In the genomic region with DNA sequence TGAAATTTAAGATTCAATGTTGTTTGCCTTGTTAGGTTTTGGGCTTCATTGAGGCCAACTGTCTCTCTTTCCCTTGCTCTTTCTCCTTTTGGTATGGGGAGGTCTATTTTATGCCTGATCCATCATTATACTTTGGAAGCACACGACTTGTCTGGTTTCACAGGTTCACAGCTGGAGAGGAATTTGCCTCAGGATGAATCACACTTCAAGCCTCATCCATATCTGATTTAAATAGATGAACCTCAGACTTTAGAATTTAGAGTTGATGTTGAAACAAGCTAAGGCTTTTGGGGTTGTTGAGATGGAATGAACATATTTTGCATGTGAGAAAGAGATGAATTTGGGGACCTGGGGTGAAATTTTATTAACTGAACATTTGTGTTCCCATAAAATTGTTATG, we compare ENCODE assay signal across 22 cellular contexts.
DNase-seq lines count a peak whose midpoint lies in the region; ATAC-seq, FAIRE-seq and TF ChIP-seq lines count a peak whose summit lies in the region.
"Had no signal": no experiment of that assay in that cellular context is flagged by ENCODE, and none has a peak within 500 bp of the region (broad histone marks: within the 10 kb centered on the region; RNA-seq: fewer than 3 reads in every experiment).

No MANE protein-coding gene starts in this region.

- H3K27me3 Mint-ChIP-seq in MCF 10A (ENCODE audit: insufficient read depth, unreplicated experiment) (no peaks in the 10 kb centered on the region), astrocyte (ENCODE audit: low read depth, unreplicated experiment) (no peaks in the 10 kb centered on the region), mesothelial cell of epicardium (ENCODE audit: low read depth) (no peaks in the 10 kb centered on the region)
- H3K27me3 Mint-ChIP-seq: activated naive CD8-positive, alpha-beta T cell treated with anti-CD3 and anti-CD28 coated beads, Interleukin-2, amount 10 ng/mL, durations not matched to agents 7 days and 5 days had no signal

- H3K36me3 ChIP-seq in breast epithelium (no peaks in the 10 kb centered on the region), astrocyte (ENCODE audit: insufficient read depth, low read length) (no peaks in the 10 kb centered on the region), kidney (ENCODE audit: control insufficient read depth in 1 of 2, insufficient read depth in 2 of 2, low read length in 2 of 2) (no peaks in the 10 kb centered on the region)
- H3K36me3 ChIP-seq: cardiac muscle cell, esophagus muscularis mucosa, neutrophil, transverse colon had no signal

- TF ChIP-seq POLR2A in breast epithelium (IDR thresholded peaks at IDR 0.05) = no peak

- POLR2A ChIA-PET in MCF 10A (lab: Yijun Ruan, JAX) = no interaction called here

- no peak overlapping the region for H3K4me3 Mint-ChIP-seq in MCF 10A (ENCODE audit: unreplicated experiment)
- no peak overlapping the region for H3K4me3 Mint-ChIP-seq in astrocyte (ENCODE audit: unreplicated experiment)
- no peak overlapping the region for H3K4me3 Mint-ChIP-seq in mesothelial cell of epicardium
- H3K4me3 Mint-ChIP-seq: activated naive CD8-positive, alpha-beta T cell treated with anti-CD3 and anti-CD28 coated beads, Interleukin-2, amount 10 ng/mL, durations not matched to agents 7 days and 5 days had no signal

- CTCF ChIA-PET in MCF 10A (lab: Yijun Ruan, JAX) = interaction anchor here (0.8 kb wide), 1 partner anchor 10 kb away, joined by 3 read pairs; no protein-coding TSS in a partner anchor

- H3K4me2 ChIP-seq in astrocyte (ENCODE audit: low read length) = peak overlapping the region; percentile 6

- BruUV-seq in MCF 10A (replicated peaks; lab: Mats Ljungman, UMichigan) = no TSS peak

- intact Hi-C loops in MCF 10A (cut with micrococcal nuclease) = no loop called here
- intact Hi-C loops in breast epithelium (cut with DNase I; ENCODE audit: low total_unique reads) = no loop called here
- intact Hi-C loops in kidney (cut with DNase I) = no loop called here
- intact Hi-C loops in left ventricle myocardium superior (cut with micrococcal nuclease) = no loop called here

- FAIRE-seq in astrocyte (lab: Jason Lieb, UNC) (peak; percentile 67), kidney (lab: Jason Lieb, UNC) (no peak)

- H3K27ac Mint-ChIP-seq in MCF 10A (ENCODE audit: low read depth, unreplicated experiment) = no peak overlapping the region
- peak overlapping the region; percentile 88 for H3K27ac Mint-ChIP-seq in astrocyte (ENCODE audit: unreplicated experiment)
- no peak overlapping the region for H3K27ac Mint-ChIP-seq in mesothelial cell of epicardium
- H3K27ac Mint-ChIP-seq: activated naive CD8-positive, alpha-beta T cell treated with anti-CD3 and anti-CD28 coated beads, Interleukin-2, amount 10 ng/mL, durations not matched to agents 7 days and 5 days had no signal

- H3K9me3 ChIP-seq in breast epithelium = no peaks in the 10 kb centered on the region
- no peaks in the 10 kb centered on the region for H3K9me3 ChIP-seq in astrocyte (ENCODE audit: insufficient read depth, low read depth, low read length)
- H3K9me3 ChIP-seq in kidney (ENCODE audit: control insufficient read depth in 1 of 2, low read length in 2 of 2) = no peaks in the 10 kb centered on the region
- H3K9me3 ChIP-seq: esophagus muscularis mucosa, neutrophil, transverse colon had no signal

- no peak for ATAC-seq in foreskin keratinocyte
- no peak for ATAC-seq in left ventricle myocardium superior

- DNase-seq in MCF 10A (ENCODE audit: unreplicated experiment) (peak; percentile 6), breast epithelium (ENCODE audit: low spot score in 2 of 2) (no peak), astrocyte (ENCODE audit: low read depth) (peak; percentile 75), foreskin keratinocyte (peak; percentile 15 to 36), kidney (no peak), left ventricle myocardium superior (no peak), mesothelial cell of epicardium (ENCODE audit: low spot score in 2 of 2, unreplicated experiment in 2 of 2) (no peak)
- DNase-seq in stimulated activated naive CD4-positive, alpha-beta T cell (lab: John Stamatoyannopoulos, UW) = no peak
- DNase-seq: 8988T; activated CD4-positive, CD25-positive, alpha-beta regulatory T cell treated with anti-CD3 and anti-CD28 coated beads, Interleukin-2, amount 50 U/mL, for 72 hours; activated effector memory CD4-positive, alpha-beta T cell treated with anti-CD3 and anti-CD28 coated beads, Interleukin-2, amount 50 U/mL, for 16 hours; activated naive CD8-positive, alpha-beta T cell treated with anti-CD3 and anti-CD28 coated beads, Interleukin-2, amount 10 ng/mL, durations not matched to agents 7 days and 5 days; cortex of kidney; NCI-H1092; NCI-H1930; NCI-H82; Right ventricle myocardium superior; transverse colon had no signal

- H3K79me2 ChIP-seq in astrocyte (ENCODE audit: insufficient read depth, low read length) = no peaks in the 10 kb centered on the region

- no peak overlapping the region for H3K27ac ChIP-seq in breast epithelium
- peak overlapping the region; percentile 44 for H3K27ac ChIP-seq in astrocyte (ENCODE audit: low read depth, low read length)
- H3K27ac ChIP-seq in foreskin keratinocyte = no peak overlapping the region
- no peak overlapping the region for H3K27ac ChIP-seq in kidney (ENCODE audit: low read depth in 2 of 2, low read length in 2 of 2)
- H3K27ac ChIP-seq: cardiac muscle cell, esophagus muscularis mucosa, neutrophil, skin epidermis, transverse colon had no signal

- H3K4me3 ChIP-seq in breast epithelium = no peak overlapping the region
- no peak overlapping the region for H3K4me3 ChIP-seq in astrocyte (ENCODE audit: insufficient read depth, low read depth, low read length)
- H3K4me3 ChIP-seq in kidney (ENCODE audit: low read length in 2 of 2) = no peak overlapping the region
- H3K4me3 ChIP-seq: cardiac muscle cell, esophagus muscularis mucosa, skin epidermis, transverse colon had no signal

- H2AFZ ChIP-seq in astrocyte (ENCODE audit: low read depth, low read length) = no peak overlapping the region

- H3K4me1 ChIP-seq in breast epithelium = no peaks in the 10 kb centered on the region
- H3K4me1 ChIP-seq in astrocyte (ENCODE audit: insufficient read depth, low read length) = peaks cover 7% of the 10 kb centered on the region
- no peaks in the 10 kb centered on the region for H3K4me1 ChIP-seq in foreskin keratinocyte
- no peaks in the 10 kb centered on the region for H3K4me1 ChIP-seq in kidney (ENCODE audit: control insufficient read depth in 1 of 2, insufficient read depth in 1 of 2, low read depth in 1 of 2, low read length in 2 of 2)
- H3K4me1 ChIP-seq: esophagus muscularis mucosa, transverse colon had no signal

- H3K9me3 Mint-ChIP-seq in MCF 10A (ENCODE audit: unreplicated experiment) = no peaks in the 10 kb centered on the region
- no peaks in the 10 kb centered on the region for H3K9me3 Mint-ChIP-seq in astrocyte (ENCODE audit: unreplicated experiment)
- H3K9me3 Mint-ChIP-seq in mesothelial cell of epicardium = no peaks in the 10 kb centered on the region
- H3K9me3 Mint-ChIP-seq: activated naive CD8-positive, alpha-beta T cell treated with anti-CD3 and anti-CD28 coated beads, Interleukin-2, amount 10 ng/mL, durations not matched to agents 7 days and 5 days had no signal

- H3K27me3 ChIP-seq in breast epithelium (no peaks in the 10 kb centered on the region), astrocyte (ENCODE audit: insufficient read depth, low read length) (no peaks in the 10 kb centered on the region), foreskin keratinocyte (no peaks in the 10 kb centered on the region)
- H3K27me3 ChIP-seq: cardiac muscle cell, esophagus muscularis mucosa, neutrophil, transverse colon had no signal

- H4K20me1 ChIP-seq in astrocyte (ENCODE audit: insufficient read depth, low read length) = no peaks in the 10 kb centered on the region

- TF ChIP-seq CTCF in MCF 10A (IDR thresholded peaks at IDR 0.05; ENCODE audit: unreplicated experiment) = no peak
- no peak for TF ChIP-seq CTCF in breast epithelium (IDR thresholded peaks at IDR 0.05)
- no peak for TF ChIP-seq CTCF in astrocyte (IDR thresholded peaks at IDR 0.05; ENCODE audit: insufficient read depth, low read depth, low read length)
- TF ChIP-seq CTCF in foreskin keratinocyte (conservative IDR thresholded peaks at IDR 0.05) = no peak
- no peak for TF ChIP-seq CTCF in kidney (IDR thresholded peaks at IDR 0.05; ENCODE audit: borderline replicate concordance, extremely low read depth, insufficient read depth)
- TF ChIP-seq CTCF in mesothelial cell of epicardium (IDR thresholded peaks at IDR 0.05; ENCODE audit: unreplicated experiment) = no peak

- H3K36me3 Mint-ChIP-seq in MCF 10A (ENCODE audit: insufficient read depth, unreplicated experiment) = no peaks in the 10 kb centered on the region
- no peaks in the 10 kb centered on the region for H3K36me3 Mint-ChIP-seq in astrocyte (ENCODE audit: low read depth, unreplicated experiment)
- no peaks in the 10 kb centered on the region for H3K36me3 Mint-ChIP-seq in mesothelial cell of epicardium
- H3K36me3 Mint-ChIP-seq: activated naive CD8-positive, alpha-beta T cell treated with anti-CD3 and anti-CD28 coated beads, Interleukin-2, amount 10 ng/mL, durations not matched to agents 7 days and 5 days had no signal

- H3K9ac ChIP-seq in astrocyte (ENCODE audit: low read length) (no peak overlapping the region), kidney (ENCODE audit: low read length in 2 of 2) (no peak overlapping the region)

- H3K4me1 Mint-ChIP-seq in MCF 10A (ENCODE audit: insufficient read depth, unreplicated experiment) = peaks cover 7% of the 10 kb centered on the region
- H3K4me1 Mint-ChIP-seq in astrocyte (ENCODE audit: low read depth, unreplicated experiment) = peaks cover 30% of the 10 kb centered on the region
- H3K4me1 Mint-ChIP-seq in mesothelial cell of epicardium = peaks cover 7% of the 10 kb centered on the region
- H3K4me1 Mint-ChIP-seq: activated naive CD8-positive, alpha-beta T cell treated with anti-CD3 and anti-CD28 coated beads, Interleukin-2, amount 10 ng/mL, durations not matched to agents 7 days and 5 days had no signal

Comparison
In these comparisons a context has a peak if more than half of its experiments do, and no peak if none do; other contexts are left out.
1. DNase-seq: peak in MCF 10A (single experiment), astrocyte (single experiment) and foreskin keratinocyte (2 of 2); none in breast epithelium (0 of 2), kidney (single experiment), left ventricle myocardium superior (single experiment), mesothelial cell of epicardium (0 of 2) and stimulated activated naive CD4-positive, alpha-beta T cell (0 of 6).